In genomic region chr3:52005571-52005986, GRCh38 we compare ENCODE assay signal across 8 cellular contexts. TPM values are rescaled to one million over a fixed set of nuclear protein-coding genes. Genes with fewer than 3 reads are reported as not detected.
DNase-seq lines count a peak whose midpoint lies in the region; ATAC-seq and TF ChIP-seq lines count a peak whose summit lies in the region.

No MANE protein-coding gene starts in this region.

- peak overlapping the region; percentile 32 for H2AFZ ChIP-seq in neural cell (ENCODE audit: low read depth, low read length)

- H3K9me2 ChIP-seq in neural cell (ENCODE audit: insufficient read depth, low read length) = no peaks in the 10 kb centered on the region

- no peaks in the 10 kb centered on the region for H3K79me2 ChIP-seq in neural cell (replicated peaks; ENCODE audit: insufficient read depth, low read length)

- no peaks in the 10 kb centered on the region for H3K9me3 ChIP-seq in neural cell (ENCODE audit: low read length)

- peak overlapping the region; percentile 61 for H3K9ac ChIP-seq in neural cell (ENCODE audit: low read length)

- ATAC-seq in esophagus mucosa (peak; percentile 45), HG03139 (IDR thresholded peaks at IDR 0.05; ENCODE audit: unreplicated experiment) (no peak), HG03442 (IDR thresholded peaks at IDR 0.05; ENCODE audit: unreplicated experiment) (no peak)

- no peaks in the 10 kb centered on the region for H4K20me1 ChIP-seq in neural cell (ENCODE audit: insufficient read depth)

- DNase-seq in DMS153 treated with DMSO at 0.1 percent for 48 hours (lab: John Stamatoyannopoulos, UW; ENCODE audit: unreplicated experiment) (peak; percentile 2), NCI-H69 (lab: John Stamatoyannopoulos, UW) (peak; percentile 74), KG1 (lab: John Stamatoyannopoulos, UW) (no peak)
- DNase-seq in activated CD4-positive, alpha-beta T cell treated with anti-CD3 and anti-CD28 coated beads, Interleukin-2, amount 50 U/mL, for 1 hour = no peak

- no peak for TF ChIP-seq CTCF in neural cell (IDR thresholded peaks at IDR 0.05; ENCODE audit: poor library complexity, severe bottlenecking)

- H3K4me2 ChIP-seq in neural cell (ENCODE audit: low read length) = peak overlapping the region; percentile 51

- H3F3A ChIP-seq in neural cell (ENCODE audit: insufficient read depth, low read length, poor library complexity, severe bottlenecking) = no peaks in the 10 kb centered on the region

- peak overlapping the region; percentile 74 for H3K27ac ChIP-seq in neural cell (ENCODE audit: low read length)

- TF ChIP-seq RAD21 in neural cell (conservative IDR thresholded peaks at IDR 0.05) = no peak

- H3K36me3 ChIP-seq in neural cell (ENCODE audit: insufficient read depth, low read length) = no peaks in the 10 kb centered on the region

- peak; percentile 22 for TF ChIP-seq EP300 in neural cell (conservative IDR thresholded peaks at IDR 0.05; ENCODE audit: poor library complexity, severe bottlenecking)

- H3K4me3 ChIP-seq in neural cell (ENCODE audit: low read length) = peak overlapping the region; percentile 55

- H3K27me3 ChIP-seq in neural cell (ENCODE audit: insufficient read depth, low read depth, low read length) = no peaks in the 10 kb centered on the region

TF ChIP-seq in neural cell, 6 proteins besides CTCF, POLR2A, EP300 and RAD21:
- TF ChIP-seq SMC3 (conservative IDR thresholded peaks at IDR 0.05; ENCODE audit: poor library complexity) (peak; percentile 20), MXI1 (conservative IDR thresholded peaks at IDR 0.05; ENCODE audit: poor library complexity, severe bottlenecking) (no peak), POLR2AphosphoS5 (IDR thresholded peaks at IDR 0.05) (peak; percentile 36), REST (IDR thresholded peaks at IDR 0.05; ENCODE audit: borderline replicate concordance) (no peak), TAF1 (IDR thresholded peaks at IDR 0.05; ENCODE audit: low read depth) (no peak), EZH2 (IDR thresholded peaks at IDR 0.05; ENCODE audit: borderline replicate concordance, insufficient read depth, low read length, poor library complexity, severe bottlenecking) (no peak)

RNA-seq across cellular contexts. Expression of gene RPL29, which starts 9.9 kb away (rescaled TPM):
- total RNA-seq in esophagus mucosa = 1,513 TPM
- polyA plus RNA-seq in neural cell = 846 and 977 TPM in 2 replicates
- polyA minus RNA-seq in neural cell = 368 and 399 TPM in 2 replicates

RNA-seq across cellular contexts. Expression of gene ACY1, which starts 22.2 kb away (rescaled TPM):
- 27.4 TPM for total RNA-seq in esophagus mucosa
- 14.4 and 17.9 TPM in 2 replicates for polyA plus RNA-seq in neural cell
- polyA minus RNA-seq in neural cell = 1.5 and 1.7 TPM in 2 replicates

RNA-seq across cellular contexts. Expression of gene ABHD14A, which starts 30.7 kb away (rescaled TPM):
- total RNA-seq in esophagus mucosa = 4.5 TPM
- 57.8 and 75.8 TPM in 2 replicates for polyA plus RNA-seq in neural cell
- polyA minus RNA-seq in neural cell = 25.8 and 33.5 TPM in 2 replicates

RNA-seq across cellular contexts. Expression of gene ABHD14B, which starts 31.7 kb away (rescaled TPM):
- total RNA-seq in esophagus mucosa = 39.6 TPM
- 0.50 and 0.81 TPM in 2 replicates for polyA plus RNA-seq in neural cell
- polyA minus RNA-seq in neural cell = 0.97 and 1.3 TPM in 2 replicates

RNA-seq across cellular contexts. Expression of gene PCBP4, which starts 38.3 kb away (rescaled TPM):
- 11.5 TPM for total RNA-seq in esophagus mucosa
- polyA plus RNA-seq in neural cell = 251 and 327 TPM in 2 replicates
- 94.5 and 105 TPM in 2 replicates for polyA minus RNA-seq in neural cell

Comparison
In these comparisons a context has a peak if more than half of its experiments do, and no peak if none do; other contexts are left out.
1. DNase-seq: peak in DMS153 treated with DMSO at 0.1 percent for 48 hours (single experiment) and NCI-H69 (single experiment); none in KG1 (single experiment) and activated CD4-positive, alpha-beta T cell treated with anti-CD3 and anti-CD28 coated beads, Interleukin-2, amount 50 U/mL, for 1 hour (single experiment).